1 cellular context compared by ENCODE assay signal in genomic region chr17:42773290-42774035, GRCh38.
TF ChIP-seq lines count a peak whose summit lies in the region.

VPS25 (plus strand) TSS chr17:42773449; CDS start chr17:42773476, 27 bp downstream.

TF ChIP-seq in HepG2, 621 proteins besides CTCF, POLR2A, EP300 and RAD21 (continued from another document and continues in another):
- no peak for TF ChIP-seq SYNCRIP (IDR thresholded peaks at IDR 0.05; ENCODE audit: insufficient read depth, low read depth, low read length)
- TF ChIP-seq ZUFSP (CRISPR knock-in tag; IDR thresholded peaks at IDR 0.05; ENCODE audit: borderline replicate concordance), result no peak
- TF ChIP-seq ZNF720 (CRISPR knock-in tag; IDR thresholded peaks at IDR 0.05), result no peak; the same call in 1 of the 2 replicates
- TF ChIP-seq JUN (CRISPR knock-in tag; IDR thresholded peaks at IDR 0.05), result no peak
- no peak for TF ChIP-seq REL (CRISPR knock-in tag; conservative IDR thresholded peaks at IDR 0.05)
- no peak for TF ChIP-seq ZBTB39 (CRISPR knock-in tag; IDR thresholded peaks at IDR 0.05)
- peak; percentile 93 for TF ChIP-seq HOXA5 (CRISPR knock-in tag; IDR thresholded peaks at IDR 0.05)
- TF ChIP-seq ZNF646 (CRISPR knock-in tag; IDR thresholded peaks at IDR 0.05), result no peak
- TF ChIP-seq NFE2 (CRISPR knock-in tag; IDR thresholded peaks at IDR 0.05), result no peak
- TF ChIP-seq KLF13 (CRISPR knock-in tag; IDR thresholded peaks at IDR 0.05), result no peak
- peak; percentile 22; the same call in 1 of the 2 replicates for TF ChIP-seq NR2F6 (IDR thresholded peaks at IDR 0.05)
- TF ChIP-seq NR2F6 (CRISPR knock-in tag; IDR thresholded peaks at IDR 0.05), result peak; percentile 59; the same call in 1 of the 2 replicates
- 0 out of 2 replicates have a peak, but pooled peaks have one; percentile 57 for TF ChIP-seq ZNF546 (CRISPR knock-in tag; conservative IDR thresholded peaks at IDR 0.05)
- TF ChIP-seq SRSF9 (IDR thresholded peaks at IDR 0.05; ENCODE audit: borderline replicate concordance, insufficient read depth, low read depth, low read length, poor library complexity, severe bottlenecking), result no peak
- peak; percentile 90 for TF ChIP-seq RXRB (CRISPR knock-in tag; IDR thresholded peaks at IDR 0.05; ENCODE audit: borderline replicate concordance)
- TF ChIP-seq SRSF4 (IDR thresholded peaks at IDR 0.05; ENCODE audit: low read depth, low read length, poor library complexity, severe bottlenecking), result no peak
- TF ChIP-seq GATAD2A (CRISPR knock-in tag; IDR thresholded peaks at IDR 0.05), result peak; percentile 89
- peak; percentile 100 for TF ChIP-seq ZNF556 (CRISPR knock-in tag; IDR thresholded peaks at IDR 0.05; ENCODE audit: borderline replicate concordance)
- TF ChIP-seq GABPB1 (CRISPR knock-in tag; IDR thresholded peaks at IDR 0.05), result peak; percentile 99
- no peak for TF ChIP-seq HDAC6 (IDR thresholded peaks at IDR 0.05; ENCODE audit: low read depth, low read length)
- TF ChIP-seq NCOA2 (CRISPR knock-in tag; IDR thresholded peaks at IDR 0.05), result peak; percentile 80; the same call in 1 of the 2 replicates
- no peak for TF ChIP-seq ZKSCAN5 (CRISPR knock-in tag; IDR thresholded peaks at IDR 0.05)
- TF ChIP-seq ZNF839 (CRISPR knock-in tag; IDR thresholded peaks at IDR 0.05; ENCODE audit: borderline replicate concordance), result peak; percentile 97
- no peak for TF ChIP-seq TCF7L2 (IDR thresholded peaks at IDR 0.05; ENCODE audit: low read depth, low read length)
- TF ChIP-seq MBNL3 (CRISPR knock-in tag; conservative IDR thresholded peaks at IDR 0.05), result no peak
- peak; percentile 70; the same call in 1 of the 2 replicates for TF ChIP-seq DZIP1 (CRISPR knock-in tag; IDR thresholded peaks at IDR 0.05)
- no peak for TF ChIP-seq ATM (IDR thresholded peaks at IDR 0.05; ENCODE audit: borderline replicate concordance)
- peak; percentile 78 for TF ChIP-seq FOXP4 (CRISPR knock-in tag; IDR thresholded peaks at IDR 0.05)
- peak; percentile 96 for TF ChIP-seq SRSF1 (optimal IDR thresholded peaks at IDR 0.05; ENCODE audit: low read depth, low read length)
- TF ChIP-seq IRX3 (CRISPR knock-in tag; IDR thresholded peaks at IDR 0.05; ENCODE audit: borderline replicate concordance, low read depth), result 0 out of 2 replicates have a peak, but pooled peaks have one; percentile 55
- no peak for TF ChIP-seq NBN (conservative IDR thresholded peaks at IDR 0.05)
- peak; percentile 91 for TF ChIP-seq HOXA3 (CRISPR knock-in tag; IDR thresholded peaks at IDR 0.05)
- TF ChIP-seq ZNF746 (CRISPR knock-in tag; IDR thresholded peaks at IDR 0.05), result peak; percentile 54; the same call in 1 of the 2 replicates
- TF ChIP-seq MXD3 (CRISPR knock-in tag; IDR thresholded peaks at IDR 0.05), result peak; percentile 95
- peak; percentile 90; the same call in 1 of the 2 replicates for TF ChIP-seq ZBTB49 (CRISPR knock-in tag; IDR thresholded peaks at IDR 0.05; ENCODE audit: borderline replicate concordance)
- peak; percentile 90 for TF ChIP-seq BCL3 (CRISPR knock-in tag; IDR thresholded peaks at IDR 0.05)
- TF ChIP-seq ZFP91 (CRISPR knock-in tag; IDR thresholded peaks at IDR 0.05; ENCODE audit: borderline replicate concordance), result peak; percentile 87; the same call in 1 of the 2 replicates
- TF ChIP-seq CBX1 (IDR thresholded peaks at IDR 0.05; ENCODE audit: low read depth), result peak; percentile 56
- TF ChIP-seq NFYC (CRISPR knock-in tag; IDR thresholded peaks at IDR 0.05), result peak; percentile 48
- no peak for TF ChIP-seq ZNF329 (CRISPR knock-in tag; IDR thresholded peaks at IDR 0.05; ENCODE audit: low read depth)
- peak; percentile 84; the same call in 1 of the 2 replicates for TF ChIP-seq GATA4 (IDR thresholded peaks at IDR 0.05; ENCODE audit: borderline replicate concordance, low read depth)
